ENCODE assay signal across 16 cellular contexts in the genomic region with DNA sequence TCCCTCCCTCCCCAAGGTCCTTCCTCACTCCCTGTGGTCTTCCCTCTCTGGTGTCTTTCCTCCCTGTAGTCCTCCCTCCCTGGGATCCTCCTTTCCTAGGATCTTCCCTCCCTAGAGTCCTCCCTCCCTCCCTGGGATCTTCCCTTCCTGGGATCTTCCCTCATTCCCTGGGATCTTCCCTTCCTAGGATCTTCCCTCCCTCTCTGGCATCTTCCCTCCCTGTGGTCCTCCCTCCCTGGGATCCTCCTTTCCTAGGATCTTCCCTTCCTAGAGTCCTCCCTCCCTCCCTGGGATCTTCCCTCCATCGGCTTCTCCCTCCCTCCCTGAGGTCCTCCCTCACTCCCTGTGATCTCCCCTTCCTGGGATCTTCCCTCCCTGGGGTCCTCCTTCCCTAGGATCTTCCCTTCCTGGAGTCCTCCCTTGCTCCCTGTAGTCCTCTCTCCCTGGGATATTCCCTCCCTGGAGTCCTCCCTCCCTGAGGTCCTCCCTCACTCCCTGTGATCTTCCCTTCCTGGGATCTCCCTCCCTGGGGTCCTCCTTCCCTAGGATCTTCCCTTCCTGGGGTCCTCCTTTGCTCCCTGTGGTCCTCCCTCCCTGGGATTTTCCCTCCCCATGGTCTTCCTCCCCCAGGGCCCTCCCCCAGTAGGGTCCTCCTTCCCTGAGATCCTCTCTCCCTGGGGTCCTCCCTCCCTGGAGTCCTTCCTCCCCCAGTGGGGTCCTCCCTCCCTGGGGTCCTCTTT. TPM values are rescaled to one million over a fixed set of nuclear protein-coding genes. Genes with fewer than 3 reads are reported as not detected.
DNase-seq lines count a peak whose midpoint lies in the region; ATAC-seq, FAIRE-seq and TF ChIP-seq lines count a peak whose summit lies in the region.
"Had no signal": no experiment of that assay in that cellular context is flagged by ENCODE, and none has a peak within 500 bp of the region (broad histone marks: within the 10 kb centered on the region; RNA-seq: fewer than 3 reads in every experiment).

No MANE protein-coding gene starts in this region.

- H3K9ac ChIP-seq in HepG2 (ENCODE audit: insufficient read depth, low read depth, low read length), result no peak overlapping the region
- H3K9ac ChIP-seq: BLaER1 had no signal

- no peaks in the 10 kb centered on the region for H3K4me1 Mint-ChIP-seq in activated T-cell treated with anti-CD3 and anti-CD28 coated beads, Interleukin-2, amount 50 U/mL, for 24 hours (ENCODE audit: low read depth)
- no peaks in the 10 kb centered on the region for H3K4me1 Mint-ChIP-seq in WTC11
- H3K4me1 Mint-ChIP-seq in stimulated activated effector memory CD8-positive, alpha-beta T cell treated with anti-CD3 and anti-CD28 coated beads, Interleukin-12 subunit alpha, Interleukin-12 subunit beta, amount 100 ng/mL, for 72 hours, result peaks cover 1% of the 10 kb centered on the region
- H3K4me1 Mint-ChIP-seq: CD14-positive monocyte; CD4-positive, alpha-beta memory T cell; H9 had no signal

- no peaks in the 10 kb centered on the region for H3K9me3 Mint-ChIP-seq in activated T-cell treated with anti-CD3 and anti-CD28 coated beads, Interleukin-2, amount 50 U/mL, for 24 hours
- 0 out of 2 replicates have a peak, but pooled peaks cover 2% of the 10 kb centered on the region for H3K9me3 Mint-ChIP-seq in WTC11
- H3K9me3 Mint-ChIP-seq in stimulated activated effector memory CD8-positive, alpha-beta T cell treated with anti-CD3 and anti-CD28 coated beads, Interleukin-12 subunit alpha, Interleukin-12 subunit beta, amount 100 ng/mL, for 72 hours, result no peaks in the 10 kb centered on the region
- H3K9me3 Mint-ChIP-seq: CD14-positive monocyte, H9 had no signal

- H3K27ac Mint-ChIP-seq in activated T-cell treated with anti-CD3 and anti-CD28 coated beads, Interleukin-2, amount 50 U/mL, for 24 hours, result peak overlapping the region; percentile 37
- H3K27ac Mint-ChIP-seq in WTC11, result no peak overlapping the region
- H3K27ac Mint-ChIP-seq in stimulated activated effector memory CD8-positive, alpha-beta T cell treated with anti-CD3 and anti-CD28 coated beads, Interleukin-12 subunit alpha, Interleukin-12 subunit beta, amount 100 ng/mL, for 72 hours, result peak overlapping the region; percentile 26
- H3K27ac Mint-ChIP-seq: CD14-positive monocyte had no signal

- CTCF ChIA-PET in WTC11 (lab: Charles Lee) (interaction anchor here (0.6 to 0.8 kb wide), 2 partner anchors 56 to 634 kb away, joined by 5 to 8 read pairs; no protein-coding TSS in a partner anchor), HepG2 (lab: Yijun Ruan, JAX; ENCODE audit: low intra/inter-chr PET ratio, low total read pairs) (no interaction called here)

- 88% methylated on average over 1 of the region's 1 CpG for WGBS in HepG2 (ENCODE audit: low lambda C conversion rate)
- 91% methylated on average over 1 of the region's 1 CpG for WGBS in prostate gland

- H2AFZ ChIP-seq in HepG2 (ENCODE audit: low read length), result no peak overlapping the region

- 0 out of 4 replicates have a peak, but pooled peaks of 1 of the 2 experiments have one; percentile 12 for TF ChIP-seq POLR2A in HepG2 (IDR thresholded peaks at IDR 0.05; ENCODE audit: insufficient read depth in 1 of 2, low read depth in 2 of 2, low read length in 2 of 2)
- TF ChIP-seq POLR2A in prostate gland (IDR thresholded peaks at IDR 0.05), result no peak

- H3K27ac ChIP-seq in HepG2 (ENCODE audit: extremely low read length, insufficient read depth, low read length) (no peak overlapping the region), prostate gland (no peak overlapping the region)
- H3K27ac ChIP-seq: BLaER1 had no signal

- H3K9me3 ChIP-seq in HepG2 (ENCODE audit: low read length) (no peaks in the 10 kb centered on the region), prostate gland (no peaks in the 10 kb centered on the region)
- H3K9me3 ChIP-seq: BLaER1 had no signal

- no peak for DNase-seq in activated T-cell treated with anti-CD3 and anti-CD28 coated beads, Interleukin-2, amount 50 U/mL, for 24 hours
- no peak for DNase-seq in activated T-cell treated with anti-CD3 and anti-CD28 coated beads, Interleukin-2, amount 50 U/mL, for 48 hours
- DNase-seq in WTC11 (ENCODE audit: low spot score), result no peak
- DNase-seq in HepG2 (ENCODE audit: low spot score), result no peak
- no peak for DNase-seq in stimulated activated effector memory CD8-positive, alpha-beta T cell treated with anti-CD3 and anti-CD28 coated beads, Interleukin-12 subunit alpha, Interleukin-12 subunit beta, amount 100 ng/mL, for 72 hours (ENCODE audit: low spot score in 2 of 2)
- DNase-seq in prostate gland (ENCODE audit: low spot score), result no peak
- no peak for DNase-seq in GM20000 (ENCODE audit: low spot score)
- DNase-seq in amygdala (lab: John Stamatoyannopoulos, UW), result no peak
- DNase-seq: 8988T; CD4-positive, alpha-beta memory T cell; DMS79 treated with DMSO at 0.1 percent for 48 hours; GF-D8; H9 had no signal

- TF ChIP-seq CTCF in WTC11 (IDR thresholded peaks at IDR 0.05) (no peak), HepG2 (CRISPR knock-in tag; IDR thresholded peaks at IDR 0.05) (no peak), prostate gland (IDR thresholded peaks at IDR 0.05) (no peak), GM20000 (IDR thresholded peaks at IDR 0.05; ENCODE audit: extremely low read depth, missing control alignments) (no peak)

- H3K4me3 Mint-ChIP-seq in activated T-cell treated with anti-CD3 and anti-CD28 coated beads, Interleukin-2, amount 50 U/mL, for 24 hours, result no peak overlapping the region
- no peak overlapping the region for H3K4me3 Mint-ChIP-seq in WTC11
- H3K4me3 Mint-ChIP-seq in stimulated activated effector memory CD8-positive, alpha-beta T cell treated with anti-CD3 and anti-CD28 coated beads, Interleukin-12 subunit alpha, Interleukin-12 subunit beta, amount 100 ng/mL, for 72 hours, result no peak overlapping the region
- H3K4me3 Mint-ChIP-seq: CD14-positive monocyte; CD4-positive, alpha-beta memory T cell; H9 had no signal

- H3K27me3 ChIP-seq in HepG2 (ENCODE audit: control insufficient read depth in 1 of 2, insufficient read depth in 2 of 2, low read length in 2 of 2) (no peaks in the 10 kb centered on the region), prostate gland (replicated peaks; ENCODE audit: insufficient read depth) (no peaks in the 10 kb centered on the region)
- H3K27me3 ChIP-seq: BLaER1 had no signal

- TF ChIP-seq RAD21 in HepG2 (CRISPR knock-in tag; IDR thresholded peaks at IDR 0.05), result no peak

- in situ Hi-C loops in HepG2 (cut with HindIII; ENCODE audit: extremely low pct_ligation_motif_present, low pct_unique_long_range_greater_than_20kb), result no loop called here

- intact Hi-C loops in HepG2 (cut with micrococcal nuclease; ENCODE audit: unreplicated experiment) (no loop called here), prostate gland (cut with DNase I) (no loop called here)

- TF ChIP-seq EP300 in HepG2 (IDR thresholded peaks at IDR 0.05; ENCODE audit: low read depth in 2 of 2, low read length in 2 of 2) (no peak), HepG2 (CRISPR knock-in tag; IDR thresholded peaks at IDR 0.05; ENCODE audit: borderline replicate concordance) (no peak)

- H3K36me3 Mint-ChIP-seq in activated T-cell treated with anti-CD3 and anti-CD28 coated beads, Interleukin-2, amount 50 U/mL, for 24 hours (ENCODE audit: low read depth), result no peaks in the 10 kb centered on the region
- H3K36me3 Mint-ChIP-seq in WTC11, result no peaks in the 10 kb centered on the region
- peaks cover 9% of the 10 kb centered on the region for H3K36me3 Mint-ChIP-seq in stimulated activated effector memory CD8-positive, alpha-beta T cell treated with anti-CD3 and anti-CD28 coated beads, Interleukin-12 subunit alpha, Interleukin-12 subunit beta, amount 100 ng/mL, for 72 hours
- H3K36me3 Mint-ChIP-seq: CD14-positive monocyte; CD4-positive, alpha-beta memory T cell had no signal

- no peak for FAIRE-seq in HepG2 (lab: Jason Lieb, UNC)
- FAIRE-seq: H1 had no signal

- POLR2A ChIA-PET in WTC11 (lab: Charles Lee) (interaction anchor here (0.6 kb wide), 1 partner anchor 11 kb away, joined by 4 read pairs; no protein-coding TSS in a partner anchor), HepG2 (lab: Yijun Ruan, JAX) (interaction anchor here (0.7 kb wide), 1 partner anchor 13 kb away, joined by 4 read pairs; no protein-coding TSS in a partner anchor)

- peaks cover 10% of the 10 kb centered on the region for H3K4me1 ChIP-seq in HepG2 (ENCODE audit: insufficient read depth, low read length)
- H3K4me1 ChIP-seq in prostate gland (replicated peaks), result no peaks in the 10 kb centered on the region
- H3K4me1 ChIP-seq: BLaER1 had no signal

- no peaks in the 10 kb centered on the region for H3K79me2 ChIP-seq in HepG2 (ENCODE audit: insufficient read depth, low read length)

- BruUV-seq in HepG2 (replicated peaks; lab: Mats Ljungman, UMichigan), result no TSS peak

- no peak overlapping the region for H3K4me2 ChIP-seq in HepG2 (ENCODE audit: low read depth, low read length)
- H3K4me2 ChIP-seq: BLaER1 had no signal

- H3K36me3 ChIP-seq in HepG2 (replicated peaks in 1 of 2; ENCODE audit: control insufficient read depth in 1 of 2, insufficient read depth in 2 of 2, low read length in 2 of 2) (peaks cover 3% of the 10 kb centered on the region in 2 experiments; a peak in 1 of 5 replicates), prostate gland (no peaks in the 10 kb centered on the region)

- ATAC-seq in WTC11 (no peak), HepG2 (no peak)
- no peak for ATAC-seq in stimulated activated effector memory CD8-positive, alpha-beta T cell treated with anti-CD3 and anti-CD28 coated beads, Interleukin-12 subunit alpha, Interleukin-12 subunit beta, amount 100 ng/mL, for 72 hours

- H3K4me3 ChIP-seq in HepG2 (replicated peaks in 1 of 3; ENCODE audit: insufficient read depth in 1 of 3, low read depth in 2 of 3, low read length in 3 of 3), result no peak overlapping the region
- H3K4me3 ChIP-seq in prostate gland, result no peak overlapping the region
- H3K4me3 ChIP-seq: BLaER1 had no signal

- no peaks in the 10 kb centered on the region for H4K20me1 ChIP-seq in HepG2 (ENCODE audit: insufficient read depth, low read length)

- no peaks in the 10 kb centered on the region for H3K27me3 Mint-ChIP-seq in activated T-cell treated with anti-CD3 and anti-CD28 coated beads, Interleukin-2, amount 50 U/mL, for 24 hours
- H3K27me3 Mint-ChIP-seq in WTC11 (ENCODE audit: low read depth), result no peaks in the 10 kb centered on the region
- H3K27me3 Mint-ChIP-seq: CD4-positive, alpha-beta memory T cell had no signal

RNA-seq across cellular contexts. Expression of a gene that starts 23.0 kb away (rescaled TPM):
- 214 to 232 TPM (median 222 TPM) in 3 replicates for total RNA-seq in WTC11 (2021)
- total RNA-seq in HepG2 (2016; rRNA removed; fragmentation: Illumina TruSeq; extraction: Trizol), result 123 and 177 TPM in 2 replicates
- total RNA-seq in HepG2 (2016; cell fraction: cytosol; rRNA removed; fragmentation: Illumina TruSeq; extraction: Trizol; ENCODE audit: low read depth), result 143 and 149 TPM in 2 replicates
- total RNA-seq in HepG2 (2016; cell fraction: insoluble cytoplasmic fraction; rRNA removed; fragmentation: Illumina TruSeq; extraction: Trizol), result 108 and 184 TPM in 2 replicates
- total RNA-seq in HepG2 (2016; cell fraction: membrane; rRNA removed; fragmentation: Illumina TruSeq; extraction: Trizol), result 217 TPM in 2 replicates
- 128 and 139 TPM in 2 replicates for total RNA-seq in HepG2 (2016; cell fraction: nucleus; rRNA removed; fragmentation: Illumina TruSeq; extraction: Trizol)
- polyA plus RNA-seq in HepG2 (2011; rRNA removed), result 481 and 626 TPM in 2 replicates
- polyA plus RNA-seq in HepG2 (2011; cell fraction: cytosol; rRNA removed), result 323 and 410 TPM in 2 replicates
- 1,381 and 1,393 TPM in 2 replicates for polyA plus RNA-seq in HepG2 (2011; cell fraction: nucleus; rRNA removed)
- polyA plus RNA-seq in HepG2 (2012), result 200 and 245 TPM in 2 replicates
- 126 and 132 TPM in 2 replicates for polyA plus RNA-seq in HepG2 (2016; cell fraction: cytosol; fragmentation: Illumina TruSeq; extraction: Trizol; ENCODE audit: low read depth)
- 133 and 166 TPM in 2 replicates for polyA plus RNA-seq in HepG2 (2016; cell fraction: insoluble cytoplasmic fraction; fragmentation: Illumina TruSeq; extraction: Trizol; ENCODE audit: low read depth)
- polyA plus RNA-seq in HepG2 (2016; cell fraction: membrane; fragmentation: Illumina TruSeq; extraction: Trizol; ENCODE audit: low read depth), result 186 and 199 TPM in 2 replicates
- polyA plus RNA-seq in HepG2 (2016; cell fraction: nucleus; fragmentation: Illumina TruSeq; extraction: Trizol; ENCODE audit: insufficient read depth, low read depth), result 341 and 351 TPM in 2 replicates
- 198 and 615 TPM in 2 replicates for polyA minus RNA-seq in HepG2 (2011; rRNA and poly(A)+ RNA removed; ENCODE audit: low replicate concordance)
- polyA minus RNA-seq in HepG2 (2011; cell fraction: cytosol; rRNA and poly(A)+ RNA removed), result 125 and 128 TPM in 2 replicates
- polyA minus RNA-seq in HepG2 (2011; cell fraction: nucleus; rRNA and poly(A)+ RNA removed), result 166 and 229 TPM in 2 replicates
- 100 to 1,000 TPM; 169 to 235 TPM for total RNA-seq in prostate gland
